Comparison of ENCODE assay signal across 9 cellular contexts in the genomic region with DNA sequence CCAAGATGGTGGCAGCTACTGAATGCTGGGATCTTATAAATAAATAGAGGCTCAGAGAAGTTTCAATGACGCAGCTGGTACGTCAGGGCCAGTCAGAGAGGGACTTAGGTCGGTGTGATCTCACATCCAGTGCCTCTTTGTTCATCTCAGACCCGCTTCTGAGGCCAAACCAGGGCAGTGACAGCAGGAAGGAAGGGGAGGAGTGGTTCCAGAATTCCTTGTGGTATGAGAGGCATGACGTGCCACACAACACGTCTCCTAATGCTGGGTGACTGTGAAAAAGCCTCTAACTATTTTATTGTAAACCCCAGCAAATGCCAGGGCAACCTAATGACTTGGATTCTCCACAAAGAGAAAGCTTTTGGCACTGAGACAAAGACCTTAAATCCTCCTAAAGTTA.
A peak's percentile ranks its signal among the peaks of the same experiment; 100 is the strongest.
DNase-seq lines count a peak whose midpoint lies in the region; ATAC-seq, FAIRE-seq and TF ChIP-seq lines count a peak whose summit lies in the region.
"Had no signal": no experiment of that assay in that cellular context is flagged by ENCODE, and none has a peak within 500 bp of the region (broad histone marks: within the 10 kb centered on the region; RNA-seq: fewer than 3 reads in every experiment).

No MANE protein-coding gene starts in this region.

- no peak overlapping the region for H3K4me3 Mint-ChIP-seq in natural killer cell

- no peaks in the 10 kb centered on the region for H4K20me1 ChIP-seq in endothelial cell of umbilical vein (replicated peaks; ENCODE audit: control insufficient read depth, extremely low read depth, insufficient read depth, low read length)
- no peaks in the 10 kb centered on the region for H4K20me1 ChIP-seq in MM.1S (ENCODE audit: insufficient read depth, low read length)

- TF ChIP-seq CTCF in endothelial cell of umbilical vein (IDR thresholded peaks at IDR 0.05; ENCODE audit: extremely low read depth in 1 of 2, insufficient read depth in 1 of 2, low read depth in 1 of 2, low read length in 2 of 2), result no peak
- TF ChIP-seq CTCF in natural killer cell (IDR thresholded peaks at IDR 0.05), result no peak
- TF ChIP-seq CTCF in MM.1S (IDR thresholded peaks at IDR 0.05; ENCODE audit: low read length), result no peak

- peak; percentile 76 for FAIRE-seq in endothelial cell of umbilical vein (lab: Jason Lieb, UNC)
- FAIRE-seq: GM18507 had no signal

- peak overlapping the region; percentile 26 for H2AFZ ChIP-seq in endothelial cell of umbilical vein (ENCODE audit: low read depth, low read length)
- no peak overlapping the region for H2AFZ ChIP-seq in MM.1S (ENCODE audit: low read length)

- no peaks in the 10 kb centered on the region for H3K36me3 Mint-ChIP-seq in natural killer cell

- ATAC-seq in natural killer cell (peak; percentile 58 to 83 (median 80)), HG03039 (IDR thresholded peaks at IDR 0.05; ENCODE audit: unreplicated experiment) (no peak), HG02981 (IDR thresholded peaks at IDR 0.05; ENCODE audit: unreplicated experiment) (no peak), HG02623 (IDR thresholded peaks at IDR 0.05; ENCODE audit: unreplicated experiment) (no peak)

- no TSS peak for BruUV-seq in endothelial cell of umbilical vein (replicated peaks; lab: Mats Ljungman, UMichigan)

- CTCF ChIA-PET in endothelial cell of umbilical vein (lab: Charles Lee), result interaction anchor here (1.0 to 3.1 kb wide), 9 partner anchors 9 to 837 kb away, joined by 3 to 17 read pairs (median 5); partner anchors contain the start of gene TRIB2

- H3K4me1 ChIP-seq in SJSA1 (replicated peaks), result peaks cover 24% of the 10 kb centered on the region
- peaks cover 19% of the 10 kb centered on the region for H3K4me1 ChIP-seq in endothelial cell of umbilical vein (ENCODE audit: control insufficient read depth, extremely low read depth, insufficient read depth, low read length)
- H3K4me1 ChIP-seq in MM.1S (ENCODE audit: low read length), result no peaks in the 10 kb centered on the region

- peak; percentile 37 for DNase-seq in Ammon's horn (ENCODE audit: low spot score)
- DNase-seq in SJSA1 (ENCODE audit: low read depth in 1 of 2, low spot score in 2 of 2), result peak; percentile 87 to 88
- DNase-seq in endothelial cell of umbilical vein (ENCODE audit: low read depth, low spot score), result peak; percentile 76
- no peak for DNase-seq in natural killer cell
- no peak for DNase-seq in MM.1S

- H3K9ac ChIP-seq in endothelial cell of umbilical vein (replicated peaks; ENCODE audit: extremely low read depth, insufficient read depth, low read length) (peak overlapping the region; percentile 30), MM.1S (ENCODE audit: low read length) (no peak overlapping the region)

- no peaks in the 10 kb centered on the region for H3F3A ChIP-seq in MM.1S (ENCODE audit: insufficient read depth, low read length)

- no peak overlapping the region for H3K4me3 ChIP-seq in SJSA1
- H3K4me3 ChIP-seq in endothelial cell of umbilical vein (replicated peaks in 1 of 3; ENCODE audit: insufficient read depth in 1 of 3, low read depth in 1 of 3, low read length in 3 of 3), result no peak overlapping the region
- H3K4me3 ChIP-seq in MM.1S (ENCODE audit: low read length), result no peak overlapping the region

- H3K9me3 ChIP-seq in SJSA1 (replicated peaks) (no peaks in the 10 kb centered on the region), endothelial cell of umbilical vein (replicated peaks; ENCODE audit: control insufficient read depth, insufficient read depth, low read length) (no peaks in the 10 kb centered on the region), MM.1S (replicated peaks; ENCODE audit: insufficient read depth, low read length) (no peaks in the 10 kb centered on the region)

- H3K79me2 ChIP-seq in endothelial cell of umbilical vein (ENCODE audit: control insufficient read depth, insufficient read depth, low read length) (no peaks in the 10 kb centered on the region), MM.1S (ENCODE audit: low read length) (no peaks in the 10 kb centered on the region)

- intact Hi-C loops in endothelial cell of umbilical vein (cut with micrococcal nuclease) (loop anchor here (1.0 to 10.0 kb wide), 5 partner anchors 14 to 785 kb away; no protein-coding TSS in a partner anchor), natural killer cell (cut with micrococcal nuclease) (no loop called here)

- H3K36me3 ChIP-seq in SJSA1 (no peaks in the 10 kb centered on the region), endothelial cell of umbilical vein (ENCODE audit: control insufficient read depth in 2 of 2, extremely low read depth in 1 of 2, insufficient read depth in 2 of 2, low read length in 2 of 2) (no peaks in the 10 kb centered on the region), MM.1S (replicated peaks; ENCODE audit: insufficient read depth, low read length) (no peaks in the 10 kb centered on the region)

- TF ChIP-seq POLR2A in endothelial cell of umbilical vein (IDR thresholded peaks at IDR 0.05; ENCODE audit: low read depth, low read length), result no peak

- no peaks in the 10 kb centered on the region for H3K9me3 Mint-ChIP-seq in natural killer cell

- H3K9me2 ChIP-seq in MM.1S (replicated peaks; ENCODE audit: insufficient read depth, low read length), result no peaks in the 10 kb centered on the region

- H3K27ac ChIP-seq in SJSA1, result peak overlapping the region; percentile 83
- peak overlapping the region; percentile 24 for H3K27ac ChIP-seq in endothelial cell of umbilical vein (ENCODE audit: insufficient read depth, low read depth, low read length)
- H3K27ac ChIP-seq in MM.1S (ENCODE audit: low read length), result no peak overlapping the region

- no peaks in the 10 kb centered on the region for H3K9me1 ChIP-seq in endothelial cell of umbilical vein (replicated peaks; ENCODE audit: control insufficient read depth, extremely low read depth, insufficient read depth, low read length)

- dilution Hi-C loops in endothelial cell of umbilical vein (cut with MboI; ENCODE audit: extremely low pct_ligation_motif_present, low sequenced_read_pairs), result no loop called here

- peaks cover 19 to 32% of the 10 kb centered on the region in 2 donors for H3K4me1 Mint-ChIP-seq in natural killer cell

- no peaks in the 10 kb centered on the region for H3K27me3 ChIP-seq in SJSA1 (replicated peaks)
- no peaks in the 10 kb centered on the region for H3K27me3 ChIP-seq in endothelial cell of umbilical vein (ENCODE audit: control insufficient read depth in 2 of 2, insufficient read depth in 2 of 2, low read length in 2 of 2)
- no peaks in the 10 kb centered on the region for H3K27me3 ChIP-seq in MM.1S (replicated peaks; ENCODE audit: insufficient read depth, low read length)

- H3K4me2 ChIP-seq in endothelial cell of umbilical vein (ENCODE audit: insufficient read depth, low read length) (peak overlapping the region; percentile 27), MM.1S (ENCODE audit: low read depth, low read length) (no peak overlapping the region)

- POLR2A ChIA-PET in endothelial cell of umbilical vein (lab: Charles Lee), result no interaction called here

- peaks cover 0 to 7% of the 10 kb centered on the region in 2 donors for H3K27me3 Mint-ChIP-seq in natural killer cell (ENCODE audit: low read depth in 2 of 2)

- peak overlapping the region in 1 of 2 donors; percentile 19 for H3K27ac Mint-ChIP-seq in natural killer cell

TF ChIP-seq in endothelial cell of umbilical vein, 7 proteins besides CTCF, POLR2A, EP300 and RAD21:
- TF ChIP-seq JUN (IDR thresholded peaks at IDR 0.05; ENCODE audit: borderline replicate concordance, insufficient read depth, insufficient read length, low read depth), result peak; percentile 6
- TF ChIP-seq GATA2 (IDR thresholded peaks at IDR 0.05; ENCODE audit: insufficient read depth, insufficient read length, low read depth, low read length), result no peak
- no peak for TF ChIP-seq EZH2 (IDR thresholded peaks at IDR 0.05; ENCODE audit: borderline replicate concordance, low read depth, low read length, severe bottlenecking)
- peak; percentile 12 for TF ChIP-seq FOS (IDR thresholded peaks at IDR 0.05; ENCODE audit: borderline replicate concordance, insufficient read depth, low read length)

Comparison
In these comparisons a context has a peak if more than half of its experiments do, and no peak if none do; other contexts are left out.
1. DNase-seq: peak in Ammon's horn (single experiment), SJSA1 (2 of 2) and endothelial cell of umbilical vein (single experiment); none in natural killer cell (single experiment) and MM.1S (single experiment).
2. ATAC-seq: peak in natural killer cell (3 of 3); none in HG03039 (single experiment), HG02981 (single experiment) and HG02623 (single experiment).